13 cellular contexts compared by ENCODE assay signal in the genomic region with DNA sequence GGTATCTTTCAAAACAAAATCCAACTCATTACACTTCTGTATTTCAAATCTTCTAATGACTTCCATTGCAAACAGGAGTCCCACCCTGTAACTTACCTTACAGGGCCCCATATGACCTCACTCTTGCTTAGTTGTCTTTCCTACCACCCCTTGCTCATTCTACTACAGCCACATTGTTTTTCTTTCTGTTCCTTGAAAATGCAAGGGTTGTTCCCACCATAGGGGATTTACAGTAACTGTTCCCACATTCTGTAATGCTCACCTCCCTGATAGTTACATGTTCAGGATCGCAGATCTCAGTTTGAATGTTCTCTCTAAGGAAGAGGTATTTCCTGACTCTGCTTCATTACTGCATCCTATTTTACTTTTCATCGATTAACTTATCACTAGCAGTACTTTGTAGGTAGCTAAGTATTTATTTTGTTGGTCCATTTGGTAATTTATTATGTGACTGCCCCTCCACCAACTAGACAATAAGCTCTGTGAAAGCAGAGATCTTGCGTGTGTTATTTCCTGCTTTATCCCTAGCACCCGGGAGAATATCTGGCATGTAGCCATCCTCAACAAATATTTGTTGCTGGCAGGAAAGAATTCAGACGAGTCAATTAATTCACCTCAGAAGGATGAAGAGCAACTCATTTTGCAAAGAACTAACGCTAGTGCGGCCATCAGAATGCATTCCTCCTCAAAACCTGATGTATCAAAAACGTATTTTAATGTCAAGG. TPM values are rescaled to one million over a fixed set of nuclear protein-coding genes. Genes with fewer than 3 reads are reported as not detected.
A peak's percentile ranks its signal among the peaks of the same experiment; 100 is the strongest.
DNase-seq lines count a peak whose midpoint lies in the region; TF ChIP-seq lines count a peak whose summit lies in the region.
"Had no signal": no experiment of that assay in that cellular context is flagged by ENCODE, and none has a peak within 500 bp of the region (broad histone marks: within the 10 kb centered on the region; RNA-seq: fewer than 3 reads in every experiment).

No MANE protein-coding gene starts in this region.

- H2AFZ ChIP-seq in hepatocyte = no peak overlapping the region

- H3K9me2 ChIP-seq in hepatocyte (replicated peaks; ENCODE audit: insufficient read depth) = no peaks in the 10 kb centered on the region

- no peaks in the 10 kb centered on the region for H4K20me1 ChIP-seq in hepatocyte (ENCODE audit: insufficient read depth, poor library complexity, severe bottlenecking)

- peak; percentile 45 for DNase-seq in COLO829 (ENCODE audit: low spot score)
- DNase-seq in NCI-H2029 (lab: John Stamatoyannopoulos, UW) = peak; percentile 62
- DNase-seq in brain microvascular endothelial cell = peak; percentile 70
- DNase-seq in kidney epithelial cell (ENCODE audit: low read depth) = peak; percentile 38
- DNase-seq in dedifferentiated amniotic fluid mesenchymal stem cell (ENCODE audit: extremely low spot score) = no peak
- no peak for DNase-seq in ureter (ENCODE audit: low spot score)
- no peak for DNase-seq in hepatocyte (ENCODE audit: low spot score)
- DNase-seq in NCI-H1694 (lab: John Stamatoyannopoulos, UW) = no peak
- DNase-seq: cerebellar nuclear complex; hippocampal formation; naive thymus-derived CD8-positive, alpha-beta T cell; NCI-H524; stimulated activated naive CD4-positive, alpha-beta T cell treated with Interleukin-2 at 50 U/mL for 16 hours had no signal

- H3K36me3 ChIP-seq in brain microvascular endothelial cell (replicated peaks) (no peaks in the 10 kb centered on the region), kidney epithelial cell (ENCODE audit: control insufficient read depth, insufficient read depth, low read length) (no peaks in the 10 kb centered on the region), hepatocyte (replicated peaks; ENCODE audit: insufficient read depth, low read depth) (no peaks in the 10 kb centered on the region)

- no peaks in the 10 kb centered on the region for H3K79me2 ChIP-seq in hepatocyte

- 58% methylated on average over 8 of the region's 8 CpGs for WGBS in hepatocyte (ENCODE audit: low lambda C conversion rate, missing lambda C conversion rate)

- H3K4me1 ChIP-seq in hepatocyte (ENCODE audit: insufficient read depth) = no peaks in the 10 kb centered on the region

- no peak overlapping the region for H3K4me3 ChIP-seq in brain microvascular endothelial cell (ENCODE audit: low read depth, low read length)
- no peak overlapping the region for H3K4me3 ChIP-seq in kidney epithelial cell (ENCODE audit: low read depth, low read length)
- H3K4me3 ChIP-seq in hepatocyte = no peak overlapping the region

- TF ChIP-seq CTCF in brain microvascular endothelial cell (IDR thresholded peaks at IDR 0.05; ENCODE audit: low read depth, low read length, missing control alignments) = no peak
- TF ChIP-seq CTCF in kidney epithelial cell (IDR thresholded peaks at IDR 0.05; ENCODE audit: insufficient read depth, low read length, poor library complexity, severe bottlenecking) = no peak
- TF ChIP-seq CTCF in hepatocyte (IDR thresholded peaks at IDR 0.05; ENCODE audit: poor library complexity) = no peak

- no peak overlapping the region for H3K4me2 ChIP-seq in hepatocyte

- no peaks in the 10 kb centered on the region for H3K9me3 ChIP-seq in hepatocyte (ENCODE audit: low read depth)

- H3K27me3 ChIP-seq in brain microvascular endothelial cell (replicated peaks) (no peaks in the 10 kb centered on the region), kidney epithelial cell (ENCODE audit: control insufficient read depth, insufficient read depth, low read length) (no peaks in the 10 kb centered on the region), hepatocyte (no peaks in the 10 kb centered on the region)

- in situ Hi-C loops in brain microvascular endothelial cell (cut with HindIII; ENCODE audit: low pct_ligation_motif_present, low sequenced_read_pairs) = no loop called here

- peak overlapping the region; percentile 48 for H3K27ac ChIP-seq in brain microvascular endothelial cell
- H3K27ac ChIP-seq in hepatocyte = no peak overlapping the region

RNA-seq across cellular contexts. Expression of gene MAOB, which starts 21.4 kb away (rescaled TPM):
- total RNA-seq in kidney epithelial cell = 0.89 and 1.1 TPM in 2 replicates
- total RNA-seq in ureter = 28.2 TPM
- total RNA-seq in hepatocyte = 47.0 and 54.8 TPM in 2 replicates
- 65.1 and 80.5 TPM in 2 replicates for polyA plus RNA-seq in hepatocyte
- total RNA-seq: naive thymus-derived CD8-positive, alpha-beta T cell had no signal
- polyA plus RNA-seq: naive thymus-derived CD8-positive, alpha-beta T cell had no signal

Comparison
In these comparisons a context has a peak if more than half of its experiments do, and no peak if none do; other contexts are left out.
1. DNase-seq: peak in COLO829 (single experiment), NCI-H2029 (single experiment), brain microvascular endothelial cell (single experiment) and kidney epithelial cell (single experiment); none in dedifferentiated amniotic fluid mesenchymal stem cell (single experiment), ureter (single experiment), hepatocyte (single experiment) and NCI-H1694 (single experiment).
2. RNA of gene MAOB, which starts 21.4 kb away (total RNA-seq): 47.0 to 54.8 TPM in hepatocyte and 28.2 TPM in ureter (single experiment); 0.89 to 1.1 TPM in kidney epithelial cell; every median in the first group is over 10 times any median in the second.